ENCODE assay signal across 10 cellular contexts in the genomic region with DNA sequence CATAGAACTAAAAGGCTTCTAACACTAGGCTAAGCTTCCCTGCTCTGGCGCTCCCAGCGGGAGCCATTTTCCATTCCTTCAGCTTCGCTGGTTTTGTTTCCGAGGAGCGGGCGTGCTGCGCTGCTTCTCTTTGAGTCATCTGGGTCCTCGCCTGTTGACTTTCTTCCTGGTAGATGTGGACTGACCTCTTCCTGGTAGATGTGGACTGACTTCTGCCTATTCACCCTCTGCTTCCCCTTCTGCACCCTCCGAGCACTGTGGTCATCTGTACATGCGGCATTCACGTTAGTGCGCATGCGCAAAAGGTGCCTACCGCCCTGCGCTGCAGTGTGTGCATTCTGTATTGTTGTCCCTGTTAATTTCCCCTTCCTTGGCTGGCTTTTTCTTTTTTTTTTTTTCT. TPM values are rescaled to one million over a fixed set of nuclear protein-coding genes. Genes with fewer than 3 reads are reported as not detected.
DNase-seq lines count a peak whose midpoint lies in the region; ATAC-seq and TF ChIP-seq lines count a peak whose summit lies in the region.
"Had no signal": no experiment of that assay in that cellular context is flagged by ENCODE, and none has a peak within 500 bp of the region (broad histone marks: within the 10 kb centered on the region; RNA-seq: fewer than 3 reads in every experiment).

No MANE protein-coding gene starts in this region.

- H3K27ac ChIP-seq in liver (ENCODE audit: low read depth in 1 of 2, low read length in 2 of 2), result no peak overlapping the region
- peak overlapping the region; percentile 78 to 85 (median 80) for H3K27ac ChIP-seq in gastrocnemius medialis

- H3K4me3 ChIP-seq in liver (ENCODE audit: low read depth in 1 of 3, low read length in 3 of 3) (no peak overlapping the region), gastrocnemius medialis (no peak overlapping the region)
- H3K4me3 ChIP-seq: body of pancreas had no signal

- H3K4me3 Mint-ChIP-seq in HFFc6, result no peak overlapping the region

- TF ChIP-seq POLR2A in gastrocnemius medialis (IDR thresholded peaks at IDR 0.05), result peak in 1 of 2 donors; percentile 41

- H3K9me3 Mint-ChIP-seq in HFFc6, result no peaks in the 10 kb centered on the region

- H3K27me3 ChIP-seq in liver (ENCODE audit: control insufficient read depth in 4 of 4, insufficient read depth in 4 of 4, low read length in 3 of 4) (no peaks in the 10 kb centered on the region), gastrocnemius medialis (no peaks in the 10 kb centered on the region)
- H3K27me3 ChIP-seq: body of pancreas had no signal

- WGBS in liver, result 92% methylated on average over 15 of the region's 15 CpGs

- ATAC-seq in gastrocnemius medialis (no peak), HG03354 (IDR thresholded peaks at IDR 0.05; ENCODE audit: poor library complexity, severe bottlenecking, unreplicated experiment) (no peak), HG03520 (IDR thresholded peaks at IDR 0.05; ENCODE audit: unreplicated experiment) (no peak), HG02678 (IDR thresholded peaks at IDR 0.05; ENCODE audit: unreplicated experiment) (no peak)
- ATAC-seq: body of pancreas had no signal

- TF ChIP-seq RAD21 in liver (IDR thresholded peaks at IDR 0.05), result no peak

- H3K4me1 ChIP-seq in liver (ENCODE audit: control insufficient read depth in 4 of 4, insufficient read depth in 4 of 4, low read length in 3 of 4) (peaks cover 3 to 24% (median 15%) of the 10 kb centered on the region in 4 donors), gastrocnemius medialis (peaks cover 44 to 45% of the 10 kb centered on the region in 2 donors)

- no peak for TF ChIP-seq CTCF in HFFc6 (IDR thresholded peaks at IDR 0.05)
- no peak for TF ChIP-seq CTCF in liver (IDR thresholded peaks at IDR 0.05; ENCODE audit: low read depth, low read length, missing input control)
- TF ChIP-seq CTCF in gastrocnemius medialis (IDR thresholded peaks at IDR 0.05 in 4 of 5, conservative IDR thresholded peaks at IDR 0.05 in 1 of 5), result no peak

- H3K27ac Mint-ChIP-seq in HFFc6, result peak overlapping the region; percentile 55; the same call in 1 of the 2 replicates

- H3K27me3 Mint-ChIP-seq in HFFc6 (ENCODE audit: insufficient read depth), result no peaks in the 10 kb centered on the region; the same call in none of the 2 replicates

- peaks cover 0 to 4% (median 2%) of the 10 kb centered on the region in 4 donors for H3K36me3 ChIP-seq in liver (ENCODE audit: control insufficient read depth in 4 of 4, insufficient read depth in 3 of 4, low read depth in 1 of 4, low read length in 3 of 4)
- H3K36me3 ChIP-seq in gastrocnemius medialis, result peaks cover 0 to 13% of the 10 kb centered on the region in 2 donors

- intact Hi-C loops in gastrocnemius medialis (cut with DNase I; ENCODE audit: low total_unique reads), result no loop called here

- peaks cover 16% of the 10 kb centered on the region; the same call in 1 of the 2 replicates for H3K36me3 Mint-ChIP-seq in HFFc6 (ENCODE audit: low read depth)

- no peaks in the 10 kb centered on the region for H3K9me3 ChIP-seq in liver (ENCODE audit: control insufficient read depth in 4 of 4, low read length in 3 of 4)
- H3K9me3 ChIP-seq in gastrocnemius medialis, result no peaks in the 10 kb centered on the region
- H3K9me3 ChIP-seq: body of pancreas had no signal

- in situ Hi-C loops in gastrocnemius medialis (cut with MboI; ENCODE audit: low sequenced_read_pairs in 4 of 4), result loop anchor here in 1 of 4 donors (10.0 kb wide), 1 partner anchor 55 kb away; no protein-coding TSS in a partner anchor

- no peak overlapping the region for H3K9ac ChIP-seq in liver (ENCODE audit: low read depth in 1 of 2, low read length in 2 of 2)

- peaks cover 37% of the 10 kb centered on the region for H3K4me1 Mint-ChIP-seq in HFFc6 (ENCODE audit: low read depth)

- DNase-seq in HFFc6, result no peak
- DNase-seq in amygdala (lab: John Stamatoyannopoulos, UW), result peak in 30 of 56 donors; percentile 6 to 68 (median 33)
- peak; percentile 32 to 53 for DNase-seq in gastrocnemius medialis
- DNase-seq in activated T-cell treated with anti-CD3 and anti-CD28 coated beads, Interleukin-2, amount 50 U/mL, for 1 hour, result no peak
- DNase-seq: activated CD4-positive, alpha-beta T cell treated with anti-CD3 and anti-CD28 coated beads, Interleukin-2, amount 50 U/mL, for 48 hours had no signal

TF ChIP-seq in liver, 16 proteins besides CTCF, POLR2A, EP300 and RAD21:
- TF ChIP-seq YY1 (IDR thresholded peaks at IDR 0.05), result peak; percentile 45
- TF ChIP-seq, protein P1, sequence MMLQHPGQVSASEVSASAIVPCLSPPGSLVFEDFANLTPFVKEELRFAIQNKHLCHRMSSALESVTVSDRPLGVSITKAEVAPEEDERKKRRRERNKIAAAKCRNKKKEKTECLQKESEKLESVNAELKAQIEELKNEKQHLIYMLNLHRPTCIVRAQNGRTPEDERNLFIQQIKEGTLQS (IDR thresholded peaks at IDR 0.05), result no peak

RNA-seq across cellular contexts. Expression of a gene that starts 40.8 kb away (rescaled TPM):
- total RNA-seq in HFFc6 (2021; fragmentation: NEBNext Ultra II Directional; extraction: Animal tissue kit (Norgen Biotek cat#: 25700)), result 10 to 100 TPM; 63.0 to 91.4 (median 75.0) TPM
- total RNA-seq in liver, result 10 to 100 TPM; 34.6 to 52.0 TPM
- polyA plus RNA-seq in liver, result 10 to 100 TPM; 17.0 to 19.0 TPM
- 10 to 100 TPM; 55.0 to 94.1 (median 73.7) TPM for total RNA-seq in gastrocnemius medialis

Comparison
In these comparisons a context has a peak if more than half of its experiments do, and no peak if none do; other contexts are left out.
1. DNase-seq: peak in amygdala (30 of 56) and gastrocnemius medialis (2 of 2); none in HFFc6 (single experiment) and activated T-cell treated with anti-CD3 and anti-CD28 coated beads, Interleukin-2, amount 50 U/mL, for 1 hour (single experiment).
2. H3K27ac ChIP-seq: peak in gastrocnemius medialis (4 of 4); none in liver (0 of 2).